8 cellular contexts compared by ENCODE assay signal in genomic region chr16:57999971-58000705, GRCh38. TPM values are rescaled to one million over a fixed set of nuclear protein-coding genes. Genes with fewer than 3 reads are reported as not detected.
DNase-seq lines count a peak whose midpoint lies in the region; ATAC-seq and TF ChIP-seq lines count a peak whose summit lies in the region.

ZNF319 (minus strand) TSS chr16:58000672; CDS start chr16:57998265, 2,407 bp downstream.

- peak within 1 kb of the TSS; percentile 93 for H3K4me2 ChIP-seq in parathyroid adenoma (ENCODE audit: low read length)

- peak within 1 kb of the TSS; percentile 92 for H3K4me3 Mint-ChIP-seq in activated CD8-positive, alpha-beta memory T cell treated with anti-CD3 and anti-CD28 coated beads, Interleukin-2, amount 10 ng/mL, durations not matched to agents 7 days and 5 days

- peak within 1 kb of the TSS; percentile 38 for H3K9ac ChIP-seq in parathyroid adenoma

- H3K9me3 ChIP-seq in parathyroid adenoma (ENCODE audit: control insufficient read depth, low read length), result no peaks in the 10 kb centered on the region

- peaks cover 2% of the 10 kb centered on the region for H3K79me2 ChIP-seq in parathyroid adenoma

- CTCF ChIA-PET in BJ (lab: Yijun Ruan, JAX), result interaction anchor here (0.6 to 6.5 kb wide), 13 partner anchors 9 to 410 kb away, joined by 3 to 63 read pairs (median 3); no protein-coding TSS in a partner anchor
- CTCF ChIA-PET in activated CD8-positive, alpha-beta memory T cell treated with anti-CD3 and anti-CD28 coated beads, Interleukin-2, amount 10 ng/mL, durations not matched to agents 7 days and 5 days (lab: Charles Lee), result interaction anchor here (0.8 to 5.7 kb wide), 14 partner anchors 9 to 462 kb away, joined by 3 to 64 read pairs (median 4); partner anchors contain the start of gene CFAP20

- H3K36me3 ChIP-seq in BJ (ENCODE audit: control insufficient read depth, insufficient read depth, low read length) (peaks cover 26% of the 10 kb centered on the region), parathyroid adenoma (ENCODE audit: control insufficient read depth, insufficient read depth, low read length) (no peaks in the 10 kb centered on the region)

- no peaks in the 10 kb centered on the region for H3K27me3 Mint-ChIP-seq in activated CD8-positive, alpha-beta memory T cell treated with anti-CD3 and anti-CD28 coated beads, Interleukin-2, amount 10 ng/mL, durations not matched to agents 7 days and 5 days

- ATAC-seq in GM19324 (IDR thresholded peaks at IDR 0.05; ENCODE audit: low FRiP score, unreplicated experiment) (peak; percentile 25), HG03354 (IDR thresholded peaks at IDR 0.05; ENCODE audit: poor library complexity, severe bottlenecking, unreplicated experiment) (peak; percentile 32)
- peak; percentile 20 for ATAC-seq in activated CD8-positive, alpha-beta memory T cell treated with anti-CD3 and anti-CD28 coated beads, Interleukin-2, amount 10 ng/mL, durations not matched to agents 7 days and 5 days

- POLR2A ChIA-PET in BJ (lab: Charles Lee), result no interaction called here

- peak within 1 kb of the TSS; percentile 100 for H2AFZ ChIP-seq in parathyroid adenoma

- DNase-seq in BJ (ENCODE audit: low read depth) (no peak), glomerular endothelial cell (ENCODE audit: extremely low read depth, low read depth, low spot score) (no peak), ecto neural progenitor cell (ENCODE audit: low spot score) (no peak), NCI-H187 treated with DMSO at 0.1 percent for 48 hours (lab: John Stamatoyannopoulos, UW) (no peak)
- DNase-seq in activated CD8-positive, alpha-beta memory T cell treated with anti-CD3 and anti-CD28 coated beads, Interleukin-2, amount 10 ng/mL, durations not matched to agents 7 days and 5 days, result peak; percentile 55

- H3K36me3 Mint-ChIP-seq in activated CD8-positive, alpha-beta memory T cell treated with anti-CD3 and anti-CD28 coated beads, Interleukin-2, amount 10 ng/mL, durations not matched to agents 7 days and 5 days, result peaks cover 30% of the 10 kb centered on the region

- H3K27me3 ChIP-seq in BJ (ENCODE audit: control insufficient read depth, insufficient read depth, low read length), result no peaks in the 10 kb centered on the region
- H3K27me3 ChIP-seq in parathyroid adenoma (ENCODE audit: control insufficient read depth, insufficient read depth, low read length), result no peaks in the 10 kb centered on the region

- no peaks in the 10 kb centered on the region for H3K9me3 Mint-ChIP-seq in activated CD8-positive, alpha-beta memory T cell treated with anti-CD3 and anti-CD28 coated beads, Interleukin-2, amount 10 ng/mL, durations not matched to agents 7 days and 5 days (ENCODE audit: low read depth)

- peak within 1 kb of the TSS; percentile 95 for H3K27ac Mint-ChIP-seq in activated CD8-positive, alpha-beta memory T cell treated with anti-CD3 and anti-CD28 coated beads, Interleukin-2, amount 10 ng/mL, durations not matched to agents 7 days and 5 days

- peaks cover 8% of the 10 kb centered on the region for H3K4me1 ChIP-seq in parathyroid adenoma

- peaks cover 64% of the 10 kb centered on the region for H3K4me1 Mint-ChIP-seq in activated CD8-positive, alpha-beta memory T cell treated with anti-CD3 and anti-CD28 coated beads, Interleukin-2, amount 10 ng/mL, durations not matched to agents 7 days and 5 days

- no peak for TF ChIP-seq CTCF in BJ (IDR thresholded peaks at IDR 0.05; ENCODE audit: insufficient read depth, low read depth, low read length)
- no peak for TF ChIP-seq CTCF in parathyroid adenoma (IDR thresholded peaks at IDR 0.05)

- peak within 1 kb of the TSS; percentile 72 for H3K4me3 ChIP-seq in BJ (ENCODE audit: low read depth, low read length)
- peak within 1 kb of the TSS; percentile 75 for H3K4me3 ChIP-seq in parathyroid adenoma (ENCODE audit: low read depth, low read length)

- peak within 1 kb of the TSS; percentile 84 for H3K27ac ChIP-seq in parathyroid adenoma

RNA-seq across cellular contexts. Expression of gene ZNF319, which starts in this region (rescaled TPM):
- polyA plus RNA-seq in BJ (2011; rRNA removed), result 4.9 and 5.8 TPM in 2 replicates
- 4.7 and 5.1 TPM in 2 replicates for polyA minus RNA-seq in BJ (2011; rRNA and poly(A)+ RNA removed)
- total RNA-seq in activated CD8-positive, alpha-beta memory T cell treated with anti-CD3 and anti-CD28 coated beads, Interleukin-2, amount 10 ng/mL, durations not matched to agents 7 days and 5 days, result 10 to 100 TPM; 14.6 to 16.8 TPM
- total RNA-seq in glomerular endothelial cell, result 10.8 and 11.3 TPM in 2 replicates
